Comparison of ENCODE assay signal across 8 cellular contexts in the genomic region with DNA sequence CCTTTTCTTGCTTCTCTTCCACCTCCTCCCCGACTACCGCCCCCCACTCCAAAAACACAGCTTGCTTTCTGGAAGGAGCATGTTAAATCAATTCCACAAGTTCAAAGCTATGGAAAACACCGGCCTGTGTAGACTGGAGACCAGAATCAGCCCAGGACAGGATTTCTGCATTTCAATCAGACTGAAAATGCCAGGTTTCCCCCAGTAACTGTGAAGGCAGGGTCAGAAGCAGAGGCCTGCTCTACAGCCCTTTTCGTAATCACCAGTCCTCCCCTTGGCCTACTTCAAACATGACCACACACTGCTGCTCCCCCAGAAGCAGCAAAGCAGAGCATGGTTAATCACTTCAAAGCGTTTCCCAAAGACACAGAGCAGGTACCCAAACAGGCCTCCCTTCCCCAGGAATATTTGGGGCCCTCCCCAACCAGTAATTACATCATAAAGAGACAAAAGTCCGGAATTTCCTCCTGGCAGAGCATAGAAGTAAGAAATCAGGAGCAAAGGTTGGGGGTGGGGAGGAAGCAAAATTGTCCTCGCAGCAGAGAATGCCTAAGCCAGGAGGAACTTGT. TPM values are rescaled to one million over a fixed set of nuclear protein-coding genes. Genes with fewer than 3 reads are reported as not detected.
DNase-seq lines count a peak whose midpoint lies in the region; ATAC-seq and TF ChIP-seq lines count a peak whose summit lies in the region.

No MANE protein-coding gene starts in this region.

- no peaks in the 10 kb centered on the region for H3K9me3 Mint-ChIP-seq in Calu3 (ENCODE audit: low read depth, unreplicated experiment)
- no peaks in the 10 kb centered on the region for H3K9me3 Mint-ChIP-seq in naive thymus-derived CD8-positive, alpha-beta T cell

- CTCF ChIA-PET in Calu3 (lab: Charles Lee) (interaction anchor here (0.5 to 3.5 kb wide), 7 partner anchors 10 to 302 kb away, joined by 3 to 30 read pairs (median 6); a partner anchor contains a TSS), RWPE1 (lab: Yijun Ruan, JAX) (interaction anchor here (0.6 to 3.2 kb wide), 7 partner anchors 34 to 303 kb away, joined by 3 to 25 read pairs (median 3); no protein-coding TSS in a partner anchor)

- H3K4me1 Mint-ChIP-seq in Calu3 (ENCODE audit: low read depth, unreplicated experiment), result peaks cover 78% of the 10 kb centered on the region
- H3K4me1 Mint-ChIP-seq in naive thymus-derived CD8-positive, alpha-beta T cell, result peaks cover 33 to 91% (median 79%) of the 10 kb centered on the region in 4 donors

- POLR2A ChIA-PET in RWPE1 (lab: Yijun Ruan, JAX; ENCODE audit: low non-redundant PET), result interaction anchor here (0.6 to 5.2 kb wide), 6 partner anchors 13 to 192 kb away, joined by 3 to 54 read pairs (median 4); a partner anchor contains a TSS
- POLR2A ChIA-PET in naive thymus-derived CD8-positive, alpha-beta T cell (lab: Charles Lee), result interaction anchor here (1.2 to 2.6 kb wide), 4 partner anchors 9 to 66 kb away, joined by 4 to 13 read pairs (median 5); a partner anchor contains a TSS

- TF ChIP-seq CTCF in Calu3 (IDR thresholded peaks at IDR 0.05; ENCODE audit: unreplicated experiment) (no peak), RWPE1 (conservative IDR thresholded peaks at IDR 0.05; ENCODE audit: low read depth) (no peak)

- peaks cover 73% of the 10 kb centered on the region for H3K36me3 Mint-ChIP-seq in Calu3 (ENCODE audit: insufficient read depth, unreplicated experiment)
- H3K36me3 Mint-ChIP-seq in naive thymus-derived CD8-positive, alpha-beta T cell, result peaks cover 0 to 16% (median 0%) of the 10 kb centered on the region in 3 donors

- no peaks in the 10 kb centered on the region for H3K27me3 Mint-ChIP-seq in Calu3 (ENCODE audit: unreplicated experiment)
- no peaks in the 10 kb centered on the region for H3K27me3 Mint-ChIP-seq in naive thymus-derived CD8-positive, alpha-beta T cell

- no peak for ATAC-seq in naive thymus-derived CD8-positive, alpha-beta T cell
- ATAC-seq in activated CD4-positive, CD25-positive, alpha-beta regulatory T cell treated with anti-CD3 and anti-CD28 coated beads, Interleukin-2, amount 50 U/mL, for 24 hours, result no peak
- ATAC-seq in GM21619 (IDR thresholded peaks at IDR 0.05; ENCODE audit: unreplicated experiment), result no peak

- peak overlapping the region; percentile 54 for H3K4me3 Mint-ChIP-seq in Calu3 (ENCODE audit: low read depth, unreplicated experiment)
- peak overlapping the region; percentile 16 to 73 (median 46) for H3K4me3 Mint-ChIP-seq in naive thymus-derived CD8-positive, alpha-beta T cell

- DNase-seq in Calu3 (peak; percentile 77), RWPE1 (ENCODE audit: low spot score) (peak; percentile 71), epithelial cell of prostate (ENCODE audit: low read depth, low spot score) (no peak), SIG-M5 (lab: John Stamatoyannopoulos, UW) (no peak), NCI-H1092 (lab: John Stamatoyannopoulos, UW) (no peak)
- no peak for DNase-seq in naive thymus-derived CD8-positive, alpha-beta T cell

- intact Hi-C loops in Calu3 (cut with micrococcal nuclease; ENCODE audit: unreplicated experiment), result loop anchor here (2.0 to 10.0 kb wide), 2 partner anchors 43 to 1257 kb away; no protein-coding TSS in a partner anchor

- H3K27ac Mint-ChIP-seq in Calu3 (ENCODE audit: unreplicated experiment), result peak overlapping the region; percentile 97
- H3K27ac Mint-ChIP-seq in naive thymus-derived CD8-positive, alpha-beta T cell, result peak overlapping the region; percentile 71 to 91 (median 88)

- BruUV-seq in Calu3 (replicated peaks; lab: Mats Ljungman, UMichigan), result TSS peak; percentile 49

- H3K27ac ChIP-seq in RWPE1 (peak overlapping the region; percentile 100), epithelial cell of prostate (peak overlapping the region; percentile 100)

RNA-seq across cellular contexts. Expression of a gene that starts 38.4 kb away (rescaled TPM):
- total RNA-seq in Calu3 (2022), result 53.1 and 77.3 TPM in 2 replicates
- total RNA-seq in naive thymus-derived CD8-positive, alpha-beta T cell, result 10 to 100 TPM; 61.8 to 67.8 TPM
- polyA plus RNA-seq in naive thymus-derived CD8-positive, alpha-beta T cell, result 10 to 100 TPM in 2 of 3 donors, 1 to 10 TPM in 1; 8.9 to 20.4 (median 13.5) TPM

Comparison
In these comparisons a context has a peak if more than half of its experiments do, and no peak if none do; other contexts are left out.
1. DNase-seq: peak in Calu3 (single experiment) and RWPE1 (single experiment); none in epithelial cell of prostate (single experiment), naive thymus-derived CD8-positive, alpha-beta T cell (0 of 10), SIG-M5 (single experiment) and NCI-H1092 (single experiment).